In the genomic region with DNA sequence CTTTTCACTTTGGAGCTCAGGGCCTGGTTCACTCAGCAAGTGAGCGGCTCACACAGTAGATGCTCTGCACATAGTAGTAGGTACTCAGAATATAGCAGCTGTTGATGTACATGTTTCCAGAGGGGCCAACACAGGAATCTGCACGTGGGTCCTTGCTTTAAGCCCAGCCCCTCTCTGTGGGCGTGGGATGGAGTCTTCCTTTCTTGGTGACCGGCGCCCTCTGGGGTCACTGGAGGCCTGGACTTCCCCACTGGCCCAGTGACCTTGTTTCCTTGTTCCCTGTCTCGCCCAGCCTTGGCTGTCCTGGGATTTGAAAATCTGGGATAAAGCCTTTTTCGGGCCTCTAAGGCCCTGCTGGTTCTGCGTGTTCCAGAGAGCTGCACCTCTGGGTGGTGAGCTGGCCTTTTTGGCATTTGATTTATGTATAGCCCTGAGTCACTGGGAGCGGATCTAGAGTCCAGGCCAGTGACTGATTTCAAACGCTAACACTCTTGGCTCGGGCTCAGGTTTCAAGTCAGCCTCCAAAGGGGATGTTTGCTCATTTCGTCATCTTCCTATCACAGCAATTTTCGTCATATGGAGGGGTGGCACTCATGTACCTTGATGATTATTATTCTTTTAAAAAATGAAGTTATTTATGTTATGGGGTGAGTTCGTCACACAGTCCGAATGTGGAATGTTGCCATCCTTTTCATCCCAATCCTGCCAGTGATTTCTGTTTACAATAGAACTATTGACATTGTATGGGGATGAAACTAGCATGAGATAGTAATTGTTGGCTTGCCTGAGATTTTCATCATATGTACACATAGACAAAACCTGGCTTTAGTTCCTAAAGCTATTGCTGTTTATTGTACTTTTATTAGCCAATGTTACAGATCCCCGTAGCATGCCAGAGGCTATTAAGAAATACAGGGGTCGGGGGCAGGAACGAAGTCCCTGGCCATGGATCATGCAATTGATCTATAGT, we compare ENCODE assay signal across 8 cellular contexts.
DNase-seq lines count a peak whose midpoint lies in the region; ATAC-seq and TF ChIP-seq lines count a peak whose summit lies in the region.

No MANE protein-coding gene starts in this region.

- CTCF ChIA-PET in activated CD8-positive, alpha-beta T cell treated with anti-CD3 and anti-CD28 coated beads, Interleukin-2, amount 10 ng/mL, durations not matched to agents 7 days and 5 days (lab: Charles Lee) = no interaction called here

- H3K36me3 Mint-ChIP-seq in neural crest cell (ENCODE audit: low read depth) = no peaks in the 10 kb centered on the region
- H3K36me3 Mint-ChIP-seq in activated CD8-positive, alpha-beta T cell treated with anti-CD3 and anti-CD28 coated beads, Interleukin-2, amount 10 ng/mL, durations not matched to agents 7 days and 5 days (ENCODE audit: low read depth) = no peaks in the 10 kb centered on the region
- no peaks in the 10 kb centered on the region for H3K36me3 Mint-ChIP-seq in T-helper 2 cell treated with Interferon-gamma antibody and Interleukin-4, amounts not matched to agents 5 μg/mL and 100 μg/mL, for 36 hours (ENCODE audit: low read depth)

- H3K27me3 Mint-ChIP-seq in neural crest cell (ENCODE audit: low read depth) = no peaks in the 10 kb centered on the region
- H3K27me3 Mint-ChIP-seq in activated CD8-positive, alpha-beta T cell treated with anti-CD3 and anti-CD28 coated beads, Interleukin-2, amount 10 ng/mL, durations not matched to agents 7 days and 5 days (ENCODE audit: low read depth) = no peaks in the 10 kb centered on the region
- H3K27me3 Mint-ChIP-seq in T-helper 2 cell treated with Interferon-gamma antibody and Interleukin-4, amounts not matched to agents 5 μg/mL and 100 μg/mL, for 36 hours (ENCODE audit: low read depth) = no peaks in the 10 kb centered on the region

- peak overlapping the region; percentile 19 for H3K4me3 Mint-ChIP-seq in neural crest cell
- H3K4me3 Mint-ChIP-seq in activated CD8-positive, alpha-beta T cell treated with anti-CD3 and anti-CD28 coated beads, Interleukin-2, amount 10 ng/mL, durations not matched to agents 7 days and 5 days = no peak overlapping the region
- no peak overlapping the region for H3K4me3 Mint-ChIP-seq in T-helper 2 cell treated with Interferon-gamma antibody and Interleukin-4, amounts not matched to agents 5 μg/mL and 100 μg/mL, for 36 hours

- TF ChIP-seq CTCF in AG10803 (conservative IDR thresholded peaks at IDR 0.05; ENCODE audit: low read length) (no peak), fibroblast of mammary gland (conservative IDR thresholded peaks at IDR 0.05; ENCODE audit: control insufficient read depth, insufficient read depth, low read depth, low read length) (no peak), neural crest cell (conservative IDR thresholded peaks at IDR 0.05) (no peak)

- DNase-seq in AG10803 (ENCODE audit: low read depth) (peak; percentile 100), LoVo (ENCODE audit: low spot score) (peak; percentile 99), SKM-1 treated with dmso at 0.1 percent for 144 hours (lab: John Stamatoyannopoulos, UW; ENCODE audit: unreplicated experiment) (peak; percentile 38), fibroblast of mammary gland (ENCODE audit: low read depth) (peak; percentile 100), neural crest cell (ENCODE audit: low read depth, low spot score) (peak; percentile 30), T-helper 2 cell (no peak)
- DNase-seq in activated CD8-positive, alpha-beta T cell treated with anti-CD3 and anti-CD28 coated beads, Interleukin-2, amount 10 ng/mL, durations not matched to agents 7 days and 5 days = no peak
- DNase-seq in T-helper 2 cell treated with Interferon-gamma antibody and Interleukin-4, amounts not matched to agents 5 μg/mL and 100 μg/mL, for 36 hours (ENCODE audit: low spot score) = no peak

- H3K27ac Mint-ChIP-seq in neural crest cell (ENCODE audit: unreplicated experiment) = no peak overlapping the region
- no peak overlapping the region for H3K27ac Mint-ChIP-seq in activated CD8-positive, alpha-beta T cell treated with anti-CD3 and anti-CD28 coated beads, Interleukin-2, amount 10 ng/mL, durations not matched to agents 7 days and 5 days
- no peak overlapping the region for H3K27ac Mint-ChIP-seq in T-helper 2 cell treated with Interferon-gamma antibody and Interleukin-4, amounts not matched to agents 5 μg/mL and 100 μg/mL, for 36 hours

- no peaks in the 10 kb centered on the region for H3K9me3 Mint-ChIP-seq in neural crest cell
- H3K9me3 Mint-ChIP-seq in activated CD8-positive, alpha-beta T cell treated with anti-CD3 and anti-CD28 coated beads, Interleukin-2, amount 10 ng/mL, durations not matched to agents 7 days and 5 days (ENCODE audit: insufficient read depth) = no peaks in the 10 kb centered on the region
- no peaks in the 10 kb centered on the region for H3K9me3 Mint-ChIP-seq in T-helper 2 cell treated with Interferon-gamma antibody and Interleukin-4, amounts not matched to agents 5 μg/mL and 100 μg/mL, for 36 hours

- H3K4me1 Mint-ChIP-seq in neural crest cell = peaks cover 51% of the 10 kb centered on the region
- peaks cover 30% of the 10 kb centered on the region for H3K4me1 Mint-ChIP-seq in activated CD8-positive, alpha-beta T cell treated with anti-CD3 and anti-CD28 coated beads, Interleukin-2, amount 10 ng/mL, durations not matched to agents 7 days and 5 days (ENCODE audit: low read depth)
- H3K4me1 Mint-ChIP-seq in T-helper 2 cell treated with Interferon-gamma antibody and Interleukin-4, amounts not matched to agents 5 μg/mL and 100 μg/mL, for 36 hours (ENCODE audit: low read depth) = peaks cover 17% of the 10 kb centered on the region

- H3K4me3 ChIP-seq in AG10803 (ENCODE audit: low read length) = peak overlapping the region; percentile 37
- H3K4me3 ChIP-seq in fibroblast of mammary gland (ENCODE audit: control insufficient read depth, low read depth, low read length) = peak overlapping the region; percentile 15

- ATAC-seq in activated CD8-positive, alpha-beta T cell treated with anti-CD3 and anti-CD28 coated beads, Interleukin-2, amount 10 ng/mL, durations not matched to agents 7 days and 5 days = no peak

- POLR2A ChIA-PET in activated CD8-positive, alpha-beta T cell treated with anti-CD3 and anti-CD28 coated beads, Interleukin-2, amount 10 ng/mL, durations not matched to agents 7 days and 5 days (lab: Charles Lee) = interaction anchor here (0.8 kb wide), 1 partner anchor 15 kb away, joined by 3 read pairs; no protein-coding TSS in a partner anchor

Comparison
In these comparisons a context has a peak if more than half of its experiments do, and no peak if none do; other contexts are left out.
1. DNase-seq: peak in AG10803 (single experiment), LoVo (single experiment), SKM-1 treated with dmso at 0.1 percent for 144 hours (single experiment), fibroblast of mammary gland (single experiment) and neural crest cell (single experiment); none in T-helper 2 cell (0 of 5), activated CD8-positive, alpha-beta T cell treated with anti-CD3 and anti-CD28 coated beads, Interleukin-2, amount 10 ng/mL, durations not matched to agents 7 days and 5 days (single experiment) and T-helper 2 cell treated with Interferon-gamma antibody and Interleukin-4, amounts not matched to agents 5 μg/mL and 100 μg/mL, for 36 hours (single experiment).